ENCODE assay signal across 20 cellular contexts in the genomic region with DNA sequence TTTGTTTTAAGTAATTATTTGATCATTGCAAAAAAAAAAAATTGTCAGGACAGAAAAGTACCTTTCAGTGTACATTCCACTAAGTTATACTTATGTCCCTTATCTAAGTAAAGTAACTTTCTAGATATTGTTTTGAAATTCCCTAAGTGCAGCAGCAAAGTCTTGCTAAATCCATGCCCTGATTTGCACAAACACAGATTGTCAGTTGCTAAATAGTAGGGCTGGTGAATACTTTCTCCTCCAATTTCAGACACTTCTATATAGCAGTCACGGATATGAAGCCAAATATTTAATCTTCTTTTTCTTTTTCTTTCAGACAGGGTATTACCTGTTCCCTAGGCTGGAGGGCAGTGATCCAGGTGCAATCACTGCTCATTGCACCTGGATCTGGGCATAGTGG. TPM values are rescaled to one million over a fixed set of nuclear protein-coding genes. Genes with fewer than 3 reads are reported as not detected.
DNase-seq lines count a peak whose midpoint lies in the region; ATAC-seq and TF ChIP-seq lines count a peak whose summit lies in the region.
"Had no signal": no experiment of that assay in that cellular context is flagged by ENCODE, and none has a peak within 500 bp of the region (broad histone marks: within the 10 kb centered on the region; RNA-seq: fewer than 3 reads in every experiment).

No MANE protein-coding gene starts in this region.

- peak; percentile 8 for DNase-seq in activated CD8-positive, alpha-beta memory T cell treated with anti-CD3 and anti-CD28 coated beads, Interleukin-2, amount 10 ng/mL, durations not matched to agents 7 days and 5 days
- DNase-seq in activated CD8-positive, alpha-beta memory T cell treated with anti-CD3 and anti-CD28 coated beads for 24 hours: no peak
- DNase-seq in choroid plexus epithelial cell (ENCODE audit: low read depth): peak; percentile 25
- no peak for DNase-seq in left lobe of liver (ENCODE audit: low spot score)
- no peak for DNase-seq in activated CD4-positive, alpha-beta memory T cell treated with anti-CD3 and anti-CD28 coated beads, Interleukin-2, amount 10 ng/mL, durations not matched to agents 7 days and 5 days
- DNase-seq in activated T-helper 2 cell treated with anti-CD3 and anti-CD28 coated beads, Interferon-gamma antibody, Interleukin-2, Interleukin-4, amounts not matched to agents 10 μg/mL and 5 μg/mL and 100 μg/mL, durations not matched to agents 14 hours and 24 hours and 36 hours (ENCODE audit: low spot score): no peak
- no peak for DNase-seq in posterior vena cava (ENCODE audit: low spot score)
- no peak for DNase-seq in activated CD4-positive, CD25-positive, alpha-beta regulatory T cell treated with anti-CD3 and anti-CD28 coated beads, Interleukin-2, amount 50 U/mL, for 72 hours
- DNase-seq: 8988T; CD8-positive, alpha-beta memory T cell; EL; H7; KBM-7; NCI-H1105; NCI-H2081; NCI-H2171 treated with DMSO at 0.1 percent for 48 hours; NCI-H524 treated with DMSO at 0.1 percent for 48 hours; NCI-H82 had no signal

- H3K27ac Mint-ChIP-seq in activated CD8-positive, alpha-beta memory T cell treated with anti-CD3 and anti-CD28 coated beads, Interleukin-2, amount 10 ng/mL, durations not matched to agents 7 days and 5 days: no peak overlapping the region
- no peak overlapping the region for H3K27ac Mint-ChIP-seq in activated CD4-positive, alpha-beta memory T cell treated with anti-CD3 and anti-CD28 coated beads, Interleukin-2, amount 10 ng/mL, durations not matched to agents 7 days and 5 days
- no peak overlapping the region for H3K27ac Mint-ChIP-seq in activated T-helper 2 cell treated with anti-CD3 and anti-CD28 coated beads, Interferon-gamma antibody, Interleukin-2, Interleukin-4, amounts not matched to agents 10 μg/mL and 5 μg/mL and 100 μg/mL, durations not matched to agents 14 hours and 24 hours and 36 hours
- H3K27ac Mint-ChIP-seq: CD8-positive, alpha-beta memory T cell had no signal

- intact Hi-C loops in activated T-helper 2 cell treated with anti-CD3 and anti-CD28 coated beads, Interferon-gamma antibody, Interleukin-2, Interleukin-4, amounts not matched to agents 10 μg/mL and 5 μg/mL and 100 μg/mL, durations not matched to agents 14 hours and 24 hours and 36 hours (cut with micrococcal nuclease): no loop called here
- intact Hi-C loops in posterior vena cava (cut with DNase I): no loop called here

- POLR2A ChIA-PET in activated CD4-positive, alpha-beta memory T cell treated with anti-CD3 and anti-CD28 coated beads, Interleukin-2, amount 10 ng/mL, durations not matched to agents 7 days and 5 days (lab: Charles Lee): no interaction called here

- no peak overlapping the region for H3K4me3 Mint-ChIP-seq in activated CD8-positive, alpha-beta memory T cell treated with anti-CD3 and anti-CD28 coated beads, Interleukin-2, amount 10 ng/mL, durations not matched to agents 7 days and 5 days
- no peak overlapping the region for H3K4me3 Mint-ChIP-seq in activated CD4-positive, alpha-beta memory T cell treated with anti-CD3 and anti-CD28 coated beads, Interleukin-2, amount 10 ng/mL, durations not matched to agents 7 days and 5 days
- no peak overlapping the region for H3K4me3 Mint-ChIP-seq in activated T-helper 2 cell treated with anti-CD3 and anti-CD28 coated beads, Interferon-gamma antibody, Interleukin-2, Interleukin-4, amounts not matched to agents 10 μg/mL and 5 μg/mL and 100 μg/mL, durations not matched to agents 14 hours and 24 hours and 36 hours (ENCODE audit: low read depth)
- H3K4me3 Mint-ChIP-seq: CD8-positive, alpha-beta memory T cell had no signal

- ATAC-seq in activated CD8-positive, alpha-beta memory T cell treated with anti-CD3 and anti-CD28 coated beads, Interleukin-2, amount 10 ng/mL, durations not matched to agents 7 days and 5 days: no peak
- ATAC-seq in left lobe of liver: peak; percentile 59
- ATAC-seq: SK-N-SH treated with all-trans-retinoic acid at 6 μM for 48 hours had no signal

- H3K4me3 ChIP-seq in choroid plexus epithelial cell (ENCODE audit: low read depth, low read length): no peak overlapping the region
- H3K4me3 ChIP-seq: Peyer's patch had no signal

- no peak for TF ChIP-seq CTCF in choroid plexus epithelial cell (conservative IDR thresholded peaks at IDR 0.05; ENCODE audit: low read depth, low read length)

- no peaks in the 10 kb centered on the region for H3K9me3 Mint-ChIP-seq in activated CD8-positive, alpha-beta memory T cell treated with anti-CD3 and anti-CD28 coated beads, Interleukin-2, amount 10 ng/mL, durations not matched to agents 7 days and 5 days (ENCODE audit: low read depth)
- H3K9me3 Mint-ChIP-seq in activated CD4-positive, alpha-beta memory T cell treated with anti-CD3 and anti-CD28 coated beads, Interleukin-2, amount 10 ng/mL, durations not matched to agents 7 days and 5 days: no peaks in the 10 kb centered on the region
- no peaks in the 10 kb centered on the region for H3K9me3 Mint-ChIP-seq in activated T-helper 2 cell treated with anti-CD3 and anti-CD28 coated beads, Interferon-gamma antibody, Interleukin-2, Interleukin-4, amounts not matched to agents 10 μg/mL and 5 μg/mL and 100 μg/mL, durations not matched to agents 14 hours and 24 hours and 36 hours
- H3K9me3 Mint-ChIP-seq: CD8-positive, alpha-beta memory T cell had no signal

- CTCF ChIA-PET in activated CD8-positive, alpha-beta memory T cell treated with anti-CD3 and anti-CD28 coated beads, Interleukin-2, amount 10 ng/mL, durations not matched to agents 7 days and 5 days (lab: Charles Lee): interaction anchor here (9.8 kb wide), 1 partner anchor 65 kb away, joined by 85 read pairs; no protein-coding TSS in a partner anchor
- CTCF ChIA-PET in activated CD4-positive, alpha-beta memory T cell treated with anti-CD3 and anti-CD28 coated beads, Interleukin-2, amount 10 ng/mL, durations not matched to agents 7 days and 5 days (lab: Charles Lee): interaction anchor here (0.6 to 1.0 kb wide), 3 partner anchors 21 to 420 kb away, joined by 3 to 4 read pairs (median 3); no protein-coding TSS in a partner anchor

- H3K36me3 Mint-ChIP-seq in activated CD8-positive, alpha-beta memory T cell treated with anti-CD3 and anti-CD28 coated beads, Interleukin-2, amount 10 ng/mL, durations not matched to agents 7 days and 5 days: peaks cover 3% of the 10 kb centered on the region
- H3K36me3 Mint-ChIP-seq in activated CD4-positive, alpha-beta memory T cell treated with anti-CD3 and anti-CD28 coated beads, Interleukin-2, amount 10 ng/mL, durations not matched to agents 7 days and 5 days (ENCODE audit: low read depth): no peaks in the 10 kb centered on the region
- H3K36me3 Mint-ChIP-seq in activated T-helper 2 cell treated with anti-CD3 and anti-CD28 coated beads, Interferon-gamma antibody, Interleukin-2, Interleukin-4, amounts not matched to agents 10 μg/mL and 5 μg/mL and 100 μg/mL, durations not matched to agents 14 hours and 24 hours and 36 hours (ENCODE audit: low read depth): no peaks in the 10 kb centered on the region
- H3K36me3 Mint-ChIP-seq: CD8-positive, alpha-beta memory T cell had no signal

- H3K4me1 Mint-ChIP-seq in activated CD8-positive, alpha-beta memory T cell treated with anti-CD3 and anti-CD28 coated beads, Interleukin-2, amount 10 ng/mL, durations not matched to agents 7 days and 5 days: peaks cover 21% of the 10 kb centered on the region
- H3K4me1 Mint-ChIP-seq in activated CD4-positive, alpha-beta memory T cell treated with anti-CD3 and anti-CD28 coated beads, Interleukin-2, amount 10 ng/mL, durations not matched to agents 7 days and 5 days: peaks cover 28% of the 10 kb centered on the region
- H3K4me1 Mint-ChIP-seq in activated T-helper 2 cell treated with anti-CD3 and anti-CD28 coated beads, Interferon-gamma antibody, Interleukin-2, Interleukin-4, amounts not matched to agents 10 μg/mL and 5 μg/mL and 100 μg/mL, durations not matched to agents 14 hours and 24 hours and 36 hours (ENCODE audit: low read depth): peaks cover 15% of the 10 kb centered on the region

- peaks cover 17% of the 10 kb centered on the region for H3K27me3 Mint-ChIP-seq in activated CD8-positive, alpha-beta memory T cell treated with anti-CD3 and anti-CD28 coated beads, Interleukin-2, amount 10 ng/mL, durations not matched to agents 7 days and 5 days
- peaks cover 36% of the 10 kb centered on the region for H3K27me3 Mint-ChIP-seq in activated CD4-positive, alpha-beta memory T cell treated with anti-CD3 and anti-CD28 coated beads, Interleukin-2, amount 10 ng/mL, durations not matched to agents 7 days and 5 days
- H3K27me3 Mint-ChIP-seq in activated T-helper 2 cell treated with anti-CD3 and anti-CD28 coated beads, Interferon-gamma antibody, Interleukin-2, Interleukin-4, amounts not matched to agents 10 μg/mL and 5 μg/mL and 100 μg/mL, durations not matched to agents 14 hours and 24 hours and 36 hours (ENCODE audit: low read depth): peaks cover 52% of the 10 kb centered on the region

RNA-seq across cellular contexts. Expression of gene LRRC2, which starts 12.9 kb away (rescaled TPM):
- under 1 TPM in 1 of 2 experiments, not detected in 1; 0.07 TPM for total RNA-seq in activated CD8-positive, alpha-beta memory T cell treated with anti-CD3 and anti-CD28 coated beads, Interleukin-2, amount 10 ng/mL, durations not matched to agents 7 days and 5 days
- 7.4 TPM for total RNA-seq in left lobe of liver
- under 1 TPM; 0.35 to 0.43 TPM for total RNA-seq in activated CD4-positive, alpha-beta memory T cell treated with anti-CD3 and anti-CD28 coated beads, Interleukin-2, amount 10 ng/mL, durations not matched to agents 7 days and 5 days
- total RNA-seq in activated T-helper 2 cell treated with anti-CD3 and anti-CD28 coated beads, Interferon-gamma antibody, Interleukin-2, Interleukin-4, amounts not matched to agents 10 μg/mL and 5 μg/mL and 100 μg/mL, durations not matched to agents 14 hours and 24 hours and 36 hours: 0.09 TPM in 1 of 2 replicates, not detected in the other
- total RNA-seq in posterior vena cava: 1 to 10 TPM; 1.9 to 5.7 TPM

RNA-seq across cellular contexts. Expression of gene RTP3, which starts 55.4 kb away (rescaled TPM):
- not detected for total RNA-seq in activated CD8-positive, alpha-beta memory T cell treated with anti-CD3 and anti-CD28 coated beads, Interleukin-2, amount 10 ng/mL, durations not matched to agents 7 days and 5 days
- total RNA-seq in left lobe of liver (28.6 TPM), posterior vena cava (not detected)
- total RNA-seq in activated CD4-positive, alpha-beta memory T cell treated with anti-CD3 and anti-CD28 coated beads, Interleukin-2, amount 10 ng/mL, durations not matched to agents 7 days and 5 days: not detected
- not detected in 2 replicates for total RNA-seq in activated T-helper 2 cell treated with anti-CD3 and anti-CD28 coated beads, Interferon-gamma antibody, Interleukin-2, Interleukin-4, amounts not matched to agents 10 μg/mL and 5 μg/mL and 100 μg/mL, durations not matched to agents 14 hours and 24 hours and 36 hours
- total RNA-seq: CD8-positive, alpha-beta memory T cell; Peyer's patch had no signal

RNA-seq across cellular contexts. Expression of gene FAM240A, which starts 59.2 kb away (rescaled TPM):
- not detected for total RNA-seq in activated CD8-positive, alpha-beta memory T cell treated with anti-CD3 and anti-CD28 coated beads, Interleukin-2, amount 10 ng/mL, durations not matched to agents 7 days and 5 days
- total RNA-seq in left lobe of liver (not detected), posterior vena cava (under 1 TPM in 1 of 2 donors, not detected in 1; 0.28 TPM)
- not detected for total RNA-seq in activated CD4-positive, alpha-beta memory T cell treated with anti-CD3 and anti-CD28 coated beads, Interleukin-2, amount 10 ng/mL, durations not matched to agents 7 days and 5 days
- not detected in 2 replicates for total RNA-seq in activated T-helper 2 cell treated with anti-CD3 and anti-CD28 coated beads, Interferon-gamma antibody, Interleukin-2, Interleukin-4, amounts not matched to agents 10 μg/mL and 5 μg/mL and 100 μg/mL, durations not matched to agents 14 hours and 24 hours and 36 hours
- total RNA-seq: CD8-positive, alpha-beta memory T cell; H7; Peyer's patch had no signal

Comparison
In these comparisons a context has a peak if more than half of its experiments do, and no peak if none do; other contexts are left out.
1. DNase-seq: peak in activated CD8-positive, alpha-beta memory T cell treated with anti-CD3 and anti-CD28 coated beads, Interleukin-2, amount 10 ng/mL, durations not matched to agents 7 days and 5 days (single experiment) and choroid plexus epithelial cell (single experiment); none in activated CD8-positive, alpha-beta memory T cell treated with anti-CD3 and anti-CD28 coated beads for 24 hours (single experiment), left lobe of liver (single experiment), activated CD4-positive, alpha-beta memory T cell treated with anti-CD3 and anti-CD28 coated beads, Interleukin-2, amount 10 ng/mL, durations not matched to agents 7 days and 5 days (single experiment), activated T-helper 2 cell treated with anti-CD3 and anti-CD28 coated beads, Interferon-gamma antibody, Interleukin-2, Interleukin-4, amounts not matched to agents 10 μg/mL and 5 μg/mL and 100 μg/mL, durations not matched to agents 14 hours and 24 hours and 36 hours (single experiment), posterior vena cava (single experiment) and activated CD4-positive, CD25-positive, alpha-beta regulatory T cell treated with anti-CD3 and anti-CD28 coated beads, Interleukin-2, amount 50 U/mL, for 72 hours (single experiment).
2. RNA of gene RTP3, which starts 55.4 kb away (total RNA-seq): 28.6 TPM in left lobe of liver (single experiment); not detected in activated CD8-positive, alpha-beta memory T cell treated with anti-CD3 and anti-CD28 coated beads, Interleukin-2, amount 10 ng/mL, durations not matched to agents 7 days and 5 days, not detected in activated CD4-positive, alpha-beta memory T cell treated with anti-CD3 and anti-CD28 coated beads, Interleukin-2, amount 10 ng/mL, durations not matched to agents 7 days and 5 days, not detected in activated T-helper 2 cell treated with anti-CD3 and anti-CD28 coated beads, Interferon-gamma antibody, Interleukin-2, Interleukin-4, amounts not matched to agents 10 μg/mL and 5 μg/mL and 100 μg/mL, durations not matched to agents 14 hours and 24 hours and 36 hours and not detected in posterior vena cava; every median in the first group is over 10 times any median in the second.